In genomic region chr20:34861386-34862084, GRCh38 we compare ENCODE assay signal across 17 cellular contexts. TPM values are rescaled to one million over a fixed set of nuclear protein-coding genes. Genes with fewer than 3 reads are reported as not detected.
A peak's percentile ranks its signal among the peaks of the same experiment; 100 is the strongest.
DNase-seq lines count a peak whose midpoint lies in the region; TF ChIP-seq lines count a peak whose summit lies in the region.
"Had no signal": no experiment of that assay in that cellular context is flagged by ENCODE, and none has a peak within 500 bp of the region (broad histone marks: within the 10 kb centered on the region; RNA-seq: fewer than 3 reads in every experiment).

No MANE protein-coding gene starts in this region.

- no peak overlapping the region for H3K27ac ChIP-seq in PC-9
- H3K27ac ChIP-seq: esophagus squamous epithelium, heart right ventricle, suprapubic skin had no signal

- no peaks in the 10 kb centered on the region for H3K79me2 ChIP-seq in PC-9 (ENCODE audit: low read depth)

- no peaks in the 10 kb centered on the region for H3K4me1 Mint-ChIP-seq in MCF 10A (ENCODE audit: insufficient read depth, unreplicated experiment)

- no peaks in the 10 kb centered on the region for H3K27me3 Mint-ChIP-seq in MCF 10A (ENCODE audit: insufficient read depth, unreplicated experiment)
- H3K27me3 Mint-ChIP-seq: dendritic cell treated with granulocyte-macrophage colony-stimulating factor and Interleukin-4, amounts not matched to agents 40 ng/mL and 50 ng/mL, for 4 days had no signal

- no peak overlapping the region for H2AFZ ChIP-seq in PC-9

- H3K4me3 ChIP-seq in PC-9: no peak overlapping the region
- H3K4me3 ChIP-seq: esophagus squamous epithelium, heart right ventricle, suprapubic skin had no signal

- CTCF ChIA-PET in PC-9 (lab: Charles Lee) (no interaction called here), MCF 10A (lab: Yijun Ruan, JAX) (interaction anchor here (0.9 to 8.3 kb wide), 4 partner anchors 10 to 29 kb away, joined by 3 to 51 read pairs (median 4); partner anchors contain the start of gene GGT7)

- TF ChIP-seq CTCF in PC-9 (conservative IDR thresholded peaks at IDR 0.05) (no peak), MCF 10A (IDR thresholded peaks at IDR 0.05; ENCODE audit: unreplicated experiment) (no peak)

- no peaks in the 10 kb centered on the region for H3K36me3 Mint-ChIP-seq in MCF 10A (ENCODE audit: insufficient read depth, unreplicated experiment)

- POLR2A ChIA-PET in PC-9 (lab: Charles Lee; ENCODE audit: unreplicated experiment) (interaction anchor here (1.0 kb wide), 1 partner anchor 87 kb away, joined by 4 read pairs; no protein-coding TSS in a partner anchor), MCF 10A (lab: Yijun Ruan, JAX) (no interaction called here)

- no peaks in the 10 kb centered on the region for H4K20me1 ChIP-seq in PC-9 (ENCODE audit: insufficient read depth)

- H3F3A ChIP-seq in PC-9 (ENCODE audit: insufficient read depth, low read depth): no peaks in the 10 kb centered on the region

- intact Hi-C loops in PC-9 (cut with micrococcal nuclease; ENCODE audit: unreplicated experiment): no loop called here
- intact Hi-C loops in MCF 10A (cut with micrococcal nuclease): no loop called here

- no peaks in the 10 kb centered on the region for H3K36me3 ChIP-seq in PC-9 (ENCODE audit: low read depth)

- no peaks in the 10 kb centered on the region for H3K9me3 ChIP-seq in PC-9 (ENCODE audit: insufficient read depth, low read depth)
- H3K9me3 ChIP-seq: BE2C, esophagus squamous epithelium, heart right ventricle, suprapubic skin had no signal

- peaks cover 21% of the 10 kb centered on the region for H3K4me1 ChIP-seq in PC-9 (replicated peaks; ENCODE audit: insufficient read depth)
- H3K4me1 ChIP-seq: BE2C had no signal

- peak; percentile 72 for DNase-seq in COR-L47 (lab: John Stamatoyannopoulos, UW)
- DNase-seq in HT-29 (ENCODE audit: low spot score): peak; percentile 88
- DNase-seq in PC-9: peak; percentile 76 to 88
- DNase-seq in myocyte (ENCODE audit: low read depth): peak; percentile 68
- DNase-seq in NCI-H2107 treated with DMSO at 0.1 percent for 48 hours (lab: John Stamatoyannopoulos, UW; ENCODE audit: unreplicated experiment): no peak
- no peak for DNase-seq in MCF 10A (ENCODE audit: unreplicated experiment)
- no peak for DNase-seq in AML-193 (lab: John Stamatoyannopoulos, UW)
- no peak for DNase-seq in activated naive CD4-positive, alpha-beta T cell treated with Interleukin-2 at 50 U/mL for 16 hours
- DNase-seq: BE2C, esophagus squamous epithelium, heart right ventricle, Kasumi-1, kidney glomerular epithelial cell, NCI-H2171 treated with DMSO at 0.1 percent for 48 hours had no signal

- no peak overlapping the region for H3K27ac Mint-ChIP-seq in MCF 10A (ENCODE audit: low read depth, unreplicated experiment)
- H3K27ac Mint-ChIP-seq: activated T-helper 1 cell treated with anti-CD3 and anti-CD28 coated beads, Interleukin-12 subunit alpha, Interleukin-12 subunit beta, Interleukin-2, Interleukin-4 antibody, amounts not matched to agents 30 ng/mL and 10 ng/mL and 1 ng/mL, durations not matched to agents 14 hours and 24 hours and 36 hours; dendritic cell treated with granulocyte-macrophage colony-stimulating factor and Interleukin-4, amounts not matched to agents 40 ng/mL and 50 ng/mL, for 4 days had no signal

- H3K4me3 Mint-ChIP-seq in MCF 10A (ENCODE audit: unreplicated experiment): no peak overlapping the region
- H3K4me3 Mint-ChIP-seq: activated T-helper 1 cell treated with anti-CD3 and anti-CD28 coated beads, Interleukin-12 subunit alpha, Interleukin-12 subunit beta, Interleukin-2, Interleukin-4 antibody, amounts not matched to agents 30 ng/mL and 10 ng/mL and 1 ng/mL, durations not matched to agents 14 hours and 24 hours and 36 hours; dendritic cell treated with granulocyte-macrophage colony-stimulating factor and Interleukin-4, amounts not matched to agents 40 ng/mL and 50 ng/mL, for 4 days had no signal

- H3K4me2 ChIP-seq in PC-9: peak overlapping the region; percentile 44

- BruUV-seq in PC-9 (replicated peaks; lab: Mats Ljungman, UMichigan) (no TSS peak), MCF 10A (replicated peaks; lab: Mats Ljungman, UMichigan) (no TSS peak)

- no peaks in the 10 kb centered on the region for H3K9me3 Mint-ChIP-seq in MCF 10A (ENCODE audit: unreplicated experiment)
- H3K9me3 Mint-ChIP-seq: activated T-helper 1 cell treated with anti-CD3 and anti-CD28 coated beads, Interleukin-12 subunit alpha, Interleukin-12 subunit beta, Interleukin-2, Interleukin-4 antibody, amounts not matched to agents 30 ng/mL and 10 ng/mL and 1 ng/mL, durations not matched to agents 14 hours and 24 hours and 36 hours; dendritic cell treated with granulocyte-macrophage colony-stimulating factor and Interleukin-4, amounts not matched to agents 40 ng/mL and 50 ng/mL, for 4 days had no signal

- H3K27me3 ChIP-seq in PC-9 (ENCODE audit: insufficient read depth, low read depth): no peaks in the 10 kb centered on the region
- H3K27me3 ChIP-seq: BE2C, esophagus squamous epithelium, heart right ventricle, suprapubic skin had no signal

- H3K9me2 ChIP-seq in PC-9 (ENCODE audit: insufficient read depth): no peaks in the 10 kb centered on the region

RNA-seq across cellular contexts. Expression of gene GGT7, which starts 11.1 kb away (rescaled TPM):
- total RNA-seq in HT-29 (2014; rRNA removed; shearing (Covaris generic)): 2.0 and 2.4 TPM in 2 replicates
- total RNA-seq in PC-9 (2021) (6.5 and 9.4 TPM in 2 replicates), myocyte (3.1 and 4.0 TPM in 2 replicates), MCF 10A (2022) (2.5 and 3.2 TPM in 2 replicates)
- 10.2 TPM for polyA plus RNA-seq in myocyte (2012)

RNA-seq across cellular contexts. Expression of gene ACSS2, which starts 14.9 kb away (rescaled TPM):
- total RNA-seq in HT-29 (2014; rRNA removed; shearing (Covaris generic)): 27.9 and 43.7 TPM in 2 replicates
- 81.1 and 108 TPM in 2 replicates for total RNA-seq in PC-9 (2021)
- 40.4 and 43.6 TPM in 2 replicates for total RNA-seq in myocyte
- 20.1 TPM for polyA plus RNA-seq in myocyte (2012)
- total RNA-seq in MCF 10A (2022): 36.6 and 42.0 TPM in 2 replicates

RNA-seq across cellular contexts. Expression of gene NCOA6, which starts 36.1 kb away (rescaled TPM):
- 8.5 and 12.5 TPM in 2 replicates for total RNA-seq in HT-29 (2014; rRNA removed; shearing (Covaris generic))
- total RNA-seq in PC-9 (2021) (26.7 and 35.1 TPM in 2 replicates), myocyte (8.9 and 10.5 TPM in 2 replicates), MCF 10A (2022) (25.7 and 27.9 TPM in 2 replicates)
- 13.6 TPM for polyA plus RNA-seq in myocyte (2012)

Comparison
In these comparisons a context has a peak if more than half of its experiments do, and no peak if none do; other contexts are left out.
1. DNase-seq: peak in COR-L47 (single experiment), HT-29 (single experiment), PC-9 (2 of 2) and myocyte (single experiment); none in NCI-H2107 treated with DMSO at 0.1 percent for 48 hours (single experiment), MCF 10A (single experiment), AML-193 (0 of 2) and activated naive CD4-positive, alpha-beta T cell treated with Interleukin-2 at 50 U/mL for 16 hours (single experiment).